ENCODE assay signal across 8 cellular contexts in the genomic region with DNA sequence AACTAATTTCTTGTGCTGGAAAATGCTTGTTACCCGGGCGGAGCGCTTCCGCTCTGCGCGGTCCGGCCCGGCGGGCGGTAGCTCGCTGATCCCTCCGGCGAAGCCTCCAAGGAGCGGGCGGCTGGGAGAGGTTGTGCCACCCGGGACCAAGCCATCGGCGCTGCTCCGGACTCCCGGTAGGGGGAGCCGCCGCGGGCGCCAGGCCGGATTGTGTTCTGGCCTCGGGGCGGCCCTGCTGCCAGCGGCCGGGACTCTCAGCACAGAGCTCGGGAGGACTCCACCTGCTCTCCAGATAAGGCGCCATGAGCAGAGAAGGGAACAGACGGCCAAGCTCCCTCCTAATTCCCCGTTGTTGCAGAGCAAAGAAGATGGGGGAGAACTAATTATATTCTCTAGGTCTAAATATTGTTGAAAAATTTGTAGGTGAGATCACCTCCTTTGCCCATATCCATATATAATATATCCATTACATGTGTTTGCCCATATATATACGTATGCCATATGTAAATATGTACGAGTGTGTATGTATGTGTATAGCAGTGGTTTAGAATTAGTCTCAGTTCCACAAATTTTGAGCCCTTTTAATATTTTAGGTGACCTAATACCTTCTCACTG. TPM values are rescaled to one million over a fixed set of nuclear protein-coding genes. Genes with fewer than 3 reads are reported as not detected.
DNase-seq lines count a peak whose midpoint lies in the region; ATAC-seq and TF ChIP-seq lines count a peak whose summit lies in the region.

No MANE protein-coding gene starts in this region.

- H3K9me2 ChIP-seq in OCI-LY7 (ENCODE audit: insufficient read depth, low read length) = no peaks in the 10 kb centered on the region

- H3K4me2 ChIP-seq in OCI-LY7 (ENCODE audit: low read length) (no peak overlapping the region), mesenchymal stem cell (ENCODE audit: low read length, poor library complexity, severe bottlenecking) (peak overlapping the region; percentile 78)

- BruUV-seq in OCI-LY7 (replicated peaks; lab: Mats Ljungman, UMichigan) = no TSS peak

- H3K27me3 ChIP-seq in BJ (ENCODE audit: control insufficient read depth, insufficient read depth, low read length) (peaks cover 46% of the 10 kb centered on the region), ectodermal cell (ENCODE audit: control insufficient read depth, insufficient read depth, low read length, poor library complexity, severe bottlenecking) (peaks cover 73% of the 10 kb centered on the region), mesenchymal stem cell (ENCODE audit: control insufficient read depth in 1 of 2, insufficient read depth in 1 of 2, low read length in 2 of 2) (peaks cover 73 to 90% of the 10 kb centered on the region in 2 experiments)

- no peak overlapping the region for H3K23ac ChIP-seq in mesenchymal stem cell (ENCODE audit: low read length in 2 of 2)

- no peak overlapping the region for H3K9ac ChIP-seq in mesenchymal stem cell (ENCODE audit: low read length)

- H2AK5ac ChIP-seq in mesenchymal stem cell (ENCODE audit: low read length, severe bottlenecking) = no peak overlapping the region

- H3K18ac ChIP-seq in mesenchymal stem cell (ENCODE audit: low read depth in 1 of 2, low read length in 2 of 2) = no peak overlapping the region

- no peaks in the 10 kb centered on the region for H3K4me1 ChIP-seq in OCI-LY7 (ENCODE audit: insufficient read depth, low read length, poor library complexity, severe bottlenecking)
- peaks cover 16% of the 10 kb centered on the region for H3K4me1 ChIP-seq in ectodermal cell (ENCODE audit: control insufficient read depth, insufficient read depth, low read length)
- peaks cover 25% of the 10 kb centered on the region for H3K4me1 ChIP-seq in mesenchymal stem cell (ENCODE audit: control insufficient read depth, insufficient read depth, low read depth, low read length)

- H3K9me3 ChIP-seq in OCI-LY7 (ENCODE audit: low read length) = no peaks in the 10 kb centered on the region
- H3K9me3 ChIP-seq in ectodermal cell (ENCODE audit: control insufficient read depth, low read length) = no peaks in the 10 kb centered on the region
- no peaks in the 10 kb centered on the region for H3K9me3 ChIP-seq in mesenchymal stem cell (ENCODE audit: control insufficient read depth, low read length)

- H3K36me3 ChIP-seq in BJ (ENCODE audit: control insufficient read depth, insufficient read depth, low read length) (no peaks in the 10 kb centered on the region), OCI-LY7 (ENCODE audit: insufficient read depth, low read length) (no peaks in the 10 kb centered on the region), ectodermal cell (ENCODE audit: control insufficient read depth, insufficient read depth, low read length) (no peaks in the 10 kb centered on the region), mesenchymal stem cell (ENCODE audit: control insufficient read depth in 1 of 2, insufficient read depth in 2 of 2, low read depth in 1 of 2, low read length in 2 of 2) (no peaks in the 10 kb centered on the region)

- H3K14ac ChIP-seq in mesenchymal stem cell (ENCODE audit: low read length in 2 of 2) = no peak overlapping the region

- no peak for TF ChIP-seq POLR2A in GM18505 (IDR thresholded peaks at IDR 0.05; ENCODE audit: borderline replicate concordance, extremely low read depth, insufficient read depth, insufficient read length)

- H3K79me1 ChIP-seq in mesenchymal stem cell (replicated peaks; ENCODE audit: low read length, poor library complexity, severe bottlenecking) = no peaks in the 10 kb centered on the region

- TF ChIP-seq CTCF in BJ (IDR thresholded peaks at IDR 0.05; ENCODE audit: insufficient read depth, low read depth, low read length) = peak; percentile 86
- peak; percentile 80 for TF ChIP-seq CTCF in OCI-LY7 (conservative IDR thresholded peaks at IDR 0.05; ENCODE audit: low read length)

- H3K4ac ChIP-seq in mesenchymal stem cell (ENCODE audit: low read depth in 1 of 2, low read length in 2 of 2) = no peak overlapping the region

- DNase-seq in BJ (ENCODE audit: low read depth) (no peak), OCI-LY7 (ENCODE audit: low spot score) (peak; percentile 42), mesenchymal stem cell (peak; percentile 46)

- intact Hi-C loops in OCI-LY7 (cut with micrococcal nuclease; ENCODE audit: unreplicated experiment) = no loop called here

- CTCF ChIA-PET in BJ (lab: Yijun Ruan, JAX) (interaction anchor here (0.6 to 3.4 kb wide), 6 partner anchors 9 to 727 kb away, joined by 3 to 19 read pairs (median 6); no protein-coding TSS in a partner anchor), OCI-LY7 (lab: Charles Lee; ENCODE audit: unreplicated experiment) (no interaction called here)

- H2BK12ac ChIP-seq in mesenchymal stem cell (ENCODE audit: low read length in 2 of 2) = no peak overlapping the region

- no peak overlapping the region for H4K8ac ChIP-seq in mesenchymal stem cell (ENCODE audit: low read length)

- no peak overlapping the region; the same call in 1 of the 2 replicates for H3K4me3 ChIP-seq in BJ (ENCODE audit: low read depth, low read length)
- H3K4me3 ChIP-seq in OCI-LY7 (ENCODE audit: low read depth, low read length, poor library complexity, severe bottlenecking) = no peak overlapping the region
- peak overlapping the region; percentile 27 for H3K4me3 ChIP-seq in ectodermal cell (ENCODE audit: insufficient read depth, low read depth, low read length)
- H3K4me3 ChIP-seq in mesenchymal stem cell (ENCODE audit: insufficient read depth in 1 of 2, low read depth in 1 of 2, low read length in 2 of 2) = peak overlapping the region in 1 of 2 experiments; percentile 69

- no peaks in the 10 kb centered on the region for H4K20me1 ChIP-seq in OCI-LY7 (ENCODE audit: insufficient read depth, low read length)

- peak overlapping the region; percentile 39; the same call in 1 of the 2 replicates for H2AFZ ChIP-seq in OCI-LY7 (ENCODE audit: low read length)
- no peak overlapping the region for H2AFZ ChIP-seq in mesenchymal stem cell (ENCODE audit: low read depth, low read length)

- no peak overlapping the region for H2BK15ac ChIP-seq in mesenchymal stem cell (ENCODE audit: low read depth, poor library complexity, severe bottlenecking)

- no peak overlapping the region for H2BK120ac ChIP-seq in mesenchymal stem cell (ENCODE audit: low read depth, low read length)

- no peak overlapping the region for H2BK5ac ChIP-seq in mesenchymal stem cell (ENCODE audit: low read depth, low read length, poor library complexity, severe bottlenecking)

- WGBS in ectodermal cell, 2 experiments = 0 to 1% methylated on average over 33 of the region's 35 CpGs
- WGBS in mesenchymal stem cell = 1% methylated on average over 29 of the region's 35 CpGs

- H4K91ac ChIP-seq in mesenchymal stem cell (ENCODE audit: low read length) = no peak overlapping the region

- H3K27ac ChIP-seq in OCI-LY7 (ENCODE audit: low read depth, low read length, poor library complexity, severe bottlenecking) = no peak overlapping the region
- H3K27ac ChIP-seq in ectodermal cell (ENCODE audit: insufficient read depth, low read depth, low read length, poor library complexity, severe bottlenecking) = no peak overlapping the region
- H3K27ac ChIP-seq in mesenchymal stem cell (ENCODE audit: low read length, poor library complexity, severe bottlenecking) = no peak overlapping the region

- POLR2A ChIA-PET in BJ (lab: Charles Lee) = interaction anchor here (0.5 to 0.6 kb wide), 2 partner anchors 658 to 1162 kb away, joined by 3 read pairs; no protein-coding TSS in a partner anchor
- POLR2A ChIA-PET in OCI-LY7 (lab: Charles Lee) = no interaction called here

- no peaks in the 10 kb centered on the region for H3K79me2 ChIP-seq in OCI-LY7 (ENCODE audit: insufficient read depth, low read depth, low read length)

- peak; percentile 76 for ATAC-seq in GM18868 (IDR thresholded peaks at IDR 0.05; ENCODE audit: unreplicated experiment)
- ATAC-seq in HG03460 (IDR thresholded peaks at IDR 0.05; ENCODE audit: unreplicated experiment) = peak; percentile 72
- no peak for ATAC-seq in HG03135 (IDR thresholded peaks at IDR 0.05; ENCODE audit: unreplicated experiment)
- no peak for ATAC-seq in GM18505 (IDR thresholded peaks at IDR 0.05; ENCODE audit: unreplicated experiment)

RNA-seq across cellular contexts. Expression of gene SATB2, which starts 13.8 kb away (rescaled TPM):
- polyA plus RNA-seq in BJ (2011; rRNA removed) = 2.7 and 4.8 TPM in 2 replicates
- polyA minus RNA-seq in BJ (2011; rRNA and poly(A)+ RNA removed) = 8.9 and 17.3 TPM in 2 replicates
- 26.1 and 30.7 TPM in 2 replicates for total RNA-seq in OCI-LY7 (2014; rRNA removed; shearing (Covaris generic))
- total RNA-seq in OCI-LY7 (2022) = 15.9 and 26.7 TPM in 2 replicates
- 6.3 TPM for polyA plus RNA-seq in ectodermal cell (2013, experiment 1 of 4)
- 5.6 TPM for polyA plus RNA-seq in ectodermal cell (2013, experiment 2 of 4)
- polyA plus RNA-seq in ectodermal cell (2013, experiment 3 of 4) = 4.8 TPM
- 5.8 TPM for polyA plus RNA-seq in ectodermal cell (2013, experiment 4 of 4)
- 2.6 TPM for polyA plus RNA-seq in mesenchymal stem cell (2013, experiment 1 of 2)
- polyA plus RNA-seq in mesenchymal stem cell (2013, experiment 2 of 2) = 2.3 TPM

Comparison
In these comparisons a context has a peak if more than half of its experiments do, and no peak if none do; other contexts are left out.
1. ATAC-seq: peak in GM18868 (single experiment) and HG03460 (single experiment); none in HG03135 (single experiment) and GM18505 (single experiment).